1 cellular context compared by ENCODE assay signal in the genomic region with DNA sequence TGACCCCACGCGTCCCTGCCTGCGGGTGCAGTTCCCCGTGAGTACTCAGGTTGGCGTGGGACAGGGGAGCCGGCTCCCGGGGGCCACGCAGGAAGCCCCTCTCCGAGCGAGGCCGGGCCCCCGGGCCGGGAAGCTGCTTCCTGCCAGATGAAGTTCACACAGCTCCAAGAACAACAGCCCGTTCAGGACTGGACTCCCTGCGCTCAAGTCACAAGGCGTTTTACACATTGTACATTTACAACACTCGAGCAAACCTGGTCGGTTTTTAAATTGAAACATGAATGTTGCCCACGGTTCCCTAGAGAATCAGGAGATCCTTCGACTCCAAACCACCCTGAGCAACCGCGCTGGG.
TF ChIP-seq lines count a peak whose summit lies in the region.

No MANE protein-coding gene starts in this region.

TF ChIP-seq in HEK293T, 16 proteins besides CTCF, POLR2A, EP300 and RAD21 (continued from another document):
- TF ChIP-seq SUZ12 (IDR thresholded peaks at IDR 0.05): no peak
